Comparison of ENCODE assay signal across 8 cellular contexts in the genomic region with DNA sequence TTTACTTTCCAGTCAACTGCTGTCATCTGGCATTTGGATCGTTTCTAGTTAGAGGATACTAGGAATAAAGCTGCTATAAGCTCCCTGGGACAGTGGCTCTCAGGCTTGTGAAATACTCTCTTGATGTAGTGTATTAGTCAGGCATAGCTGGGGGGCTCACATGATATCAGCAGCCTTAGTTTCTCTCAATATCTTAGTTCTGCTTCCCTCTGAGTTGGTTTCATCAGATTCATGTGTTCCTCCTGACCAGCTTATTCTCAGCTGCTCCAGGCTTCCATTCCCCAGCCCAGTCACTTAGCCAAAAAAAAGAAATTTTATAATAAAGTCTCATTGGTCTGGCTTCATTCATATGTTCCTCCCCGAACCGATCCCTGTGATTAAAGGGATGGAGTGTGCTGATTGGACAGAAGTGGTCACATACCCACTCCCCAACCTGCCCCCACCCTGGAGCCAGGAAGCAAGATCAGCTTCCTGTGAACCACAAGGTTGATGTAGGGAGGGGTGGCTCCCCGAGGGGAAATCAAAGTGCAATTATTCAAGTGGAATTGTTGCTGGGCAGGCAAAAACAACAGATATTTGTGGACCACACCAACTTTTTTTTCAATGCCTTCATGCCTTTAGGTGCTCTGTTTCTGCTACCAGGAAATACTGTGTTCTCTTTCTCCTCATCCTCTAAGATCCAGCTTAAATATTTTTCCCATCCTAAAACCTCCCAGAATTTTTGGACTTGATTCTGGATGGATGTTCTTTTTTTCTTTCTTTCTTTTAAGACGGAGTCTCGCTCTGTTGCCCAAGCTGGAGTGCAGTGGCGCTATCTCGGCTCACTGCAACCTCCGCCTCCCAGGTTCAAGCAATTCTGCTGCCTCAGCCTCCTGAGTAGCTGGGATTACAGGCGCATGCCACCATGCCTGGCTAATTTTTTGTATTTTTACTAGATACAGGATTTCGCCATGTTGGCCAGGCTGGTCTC. TPM values are rescaled to one million over a fixed set of nuclear protein-coding genes. Genes with fewer than 3 reads are reported as not detected.
A peak's percentile ranks its signal among the peaks of the same experiment; 100 is the strongest.
DNase-seq lines count a peak whose midpoint lies in the region; ATAC-seq and TF ChIP-seq lines count a peak whose summit lies in the region.

No MANE protein-coding gene starts in this region.

- CTCF ChIA-PET in PC-9 (lab: Charles Lee), result interaction anchor here (0.6 kb wide), 1 partner anchor 155 kb away, joined by 4 read pairs; no protein-coding TSS in a partner anchor

- H3K4me2 ChIP-seq in PC-9, result peak overlapping the region; percentile 73

- TF ChIP-seq CTCF in PC-9 (conservative IDR thresholded peaks at IDR 0.05), result no peak

- no peaks in the 10 kb centered on the region; the same call in 1 of the 2 replicates for H3K9me3 ChIP-seq in PC-9 (ENCODE audit: insufficient read depth, low read depth)

- peaks cover 3% of the 10 kb centered on the region; the same call in 1 of the 2 replicates for H3K79me2 ChIP-seq in PC-9 (ENCODE audit: low read depth)

- peak overlapping the region; percentile 89 for H3K27ac ChIP-seq in PC-9

- H3K27me3 ChIP-seq in PC-9 (ENCODE audit: insufficient read depth, low read depth), result no peaks in the 10 kb centered on the region

- peaks cover 68% of the 10 kb centered on the region for H3F3A ChIP-seq in PC-9 (ENCODE audit: insufficient read depth, low read depth)

- H3K36me3 ChIP-seq in PC-9 (ENCODE audit: low read depth), result no peaks in the 10 kb centered on the region

- ATAC-seq in activated CD4-positive, CD25-positive, alpha-beta regulatory T cell treated with anti-CD3 and anti-CD28 coated beads, Interleukin-2, amount 50 U/mL, for 24 hours, result no peak

- H2AFZ ChIP-seq in PC-9, result peak overlapping the region; percentile 29; the same call in 1 of the 2 replicates

- no peaks in the 10 kb centered on the region for H3K9me2 ChIP-seq in PC-9 (ENCODE audit: insufficient read depth)

- H4K20me1 ChIP-seq in PC-9 (ENCODE audit: insufficient read depth), result no peaks in the 10 kb centered on the region

- intact Hi-C loops in PC-9 (cut with micrococcal nuclease; ENCODE audit: unreplicated experiment), result no loop called here

- peak; percentile 40 for DNase-seq in EH (ENCODE audit: low read depth)
- peak; percentile 62 to 99 for DNase-seq in PC-9
- DNase-seq in fibroblast of peridontal ligament (ENCODE audit: extremely low read depth), result peak; percentile 50
- peak; percentile 34 for DNase-seq in non-pigmented ciliary epithelial cell (ENCODE audit: low read depth)
- no peak for DNase-seq in HPDE6-E6E7 (ENCODE audit: extremely low spot score)
- no peak for DNase-seq in NCI-H187 (lab: John Stamatoyannopoulos, UW)
- no peak for DNase-seq in activated gamma-delta T cell (lab: John Stamatoyannopoulos, UW)

- H3K4me3 ChIP-seq in PC-9, result peak overlapping the region; percentile 20; the same call in 1 of the 2 replicates

- POLR2A ChIA-PET in PC-9 (lab: Charles Lee; ENCODE audit: unreplicated experiment), result interaction anchor here (0.6 kb wide), 2 partner anchors 210 to 245 kb away, joined by 4 to 5 read pairs; no protein-coding TSS in a partner anchor

- H3K4me1 ChIP-seq in PC-9 (replicated peaks; ENCODE audit: insufficient read depth), result peaks cover 70% of the 10 kb centered on the region

- no TSS peak for BruUV-seq in PC-9 (replicated peaks; lab: Mats Ljungman, UMichigan)

RNA-seq across cellular contexts. Expression of a gene that starts 11.2 kb away (rescaled TPM):
- 61.7 and 63.1 TPM in 2 replicates for total RNA-seq in PC-9 (2021)

Comparison
In these comparisons a context has a peak if more than half of its experiments do, and no peak if none do; other contexts are left out.
1. DNase-seq: peak in EH (single experiment), PC-9 (2 of 2), fibroblast of peridontal ligament (single experiment) and non-pigmented ciliary epithelial cell (single experiment); none in HPDE6-E6E7 (single experiment), NCI-H187 (0 of 2) and activated gamma-delta T cell (single experiment).